18 cellular contexts compared by ENCODE assay signal in the genomic region with DNA sequence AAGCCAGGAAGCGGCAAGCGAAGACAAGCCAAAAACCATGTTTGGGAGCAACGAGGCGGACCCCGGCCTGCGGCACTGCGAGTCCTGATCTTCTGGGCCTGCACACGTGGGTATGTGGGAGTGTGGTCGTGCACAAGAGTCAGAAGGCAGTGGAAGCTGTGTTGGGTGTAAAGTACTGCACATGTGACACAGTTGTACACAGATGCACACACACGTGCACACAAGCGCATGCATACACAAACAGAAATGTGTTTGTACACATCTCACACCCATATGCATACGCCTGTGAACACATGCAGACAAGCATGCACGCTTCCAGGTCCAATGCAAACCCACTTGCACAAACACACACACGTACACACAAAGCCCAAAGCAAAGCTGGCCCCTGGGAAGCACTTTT.
"Had no signal": no experiment of that assay in that cellular context is flagged by ENCODE, and none has a peak within 500 bp of the region (broad histone marks: within the 10 kb centered on the region; RNA-seq: fewer than 3 reads in every experiment).

No MANE protein-coding gene starts in this region.

- H3K9me3 ChIP-seq: SJSA1 had no signal

- H3K4me3 ChIP-seq: SJSA1 had no signal

- H3K36me3 ChIP-seq: SJSA1 had no signal

- ATAC-seq: activated CD4-positive, CD25-positive, alpha-beta regulatory T cell treated with anti-CD3 and anti-CD28 coated beads, Interleukin-2, amount 50 U/mL, for 24 hours; activated CD8-positive, alpha-beta T cell treated with anti-CD3 and anti-CD28 coated beads for 36 hours; activated T-cell treated with anti-CD3 and anti-CD28 coated beads, Interleukin-2, amount 50 U/mL, for 72 hours had no signal

- H3K27ac ChIP-seq: SJSA1 had no signal

- DNase-seq: activated CD4-positive, alpha-beta T cell treated with anti-CD3 and anti-CD28 coated beads for 4 hours; activated CD8-positive, alpha-beta memory T cell treated with anti-CD3 and anti-CD28 coated beads, Interleukin-2, amount 50 U/mL, for 4 hours; activated CD8-positive, alpha-beta T cell treated with anti-CD3 and anti-CD28 coated beads for 36 hours; activated gamma-delta T cell treated with Interleukin-2 at 50 U/mL for 16 hours; activated naive CD4-positive, alpha-beta T cell treated with anti-CD3 and anti-CD28 coated beads, Interleukin-2, amount 10 ng/mL, durations not matched to agents 7 days and 5 days; activated naive CD8-positive, alpha-beta T cell treated with anti-CD3 and anti-CD28 coated beads for 36 hours; activated T-cell treated with anti-CD3 and anti-CD28 coated beads, Interleukin-2, amount 50 U/mL, for 72 hours; central memory CD4-positive, alpha-beta T cell; KG1; NCI-H1105; NCI-H1436; NCI-H1694 treated with DMSO at 0.1 percent for 48 hours; NCI-H2029 treated with DMSO at 0.1 percent for 48 hours; NCI-H510A treated with DMSO at 0.1 percent for 48 hours; NCI-H69; SHP77 had no signal
